8 cellular contexts compared by ENCODE assay signal in genomic region chr7:12212051-12212485, GRCh38. TPM values are rescaled to one million over a fixed set of nuclear protein-coding genes. Genes with fewer than 3 reads are reported as not detected.
A peak's percentile ranks its signal among the peaks of the same experiment; 100 is the strongest.
DNase-seq lines count a peak whose midpoint lies in the region; ATAC-seq and TF ChIP-seq lines count a peak whose summit lies in the region.

No MANE protein-coding gene starts in this region.

- H3K27ac Mint-ChIP-seq in Calu3 (ENCODE audit: unreplicated experiment) = peak overlapping the region; percentile 93
- peak overlapping the region; percentile 99 for H3K27ac Mint-ChIP-seq in activated T-cell treated with anti-CD3 and anti-CD28 coated beads, Interleukin-2, amount 50 U/mL, for 72 hours

- H3K9ac ChIP-seq in Loucy (ENCODE audit: low read depth, low read length, poor library complexity, severe bottlenecking) (peak overlapping the region; percentile 77), iPS-15b (ENCODE audit: low read depth, low read length) (peak overlapping the region; percentile 79)

- ATAC-seq in activated T-cell treated with anti-CD3 and anti-CD28 coated beads, Interleukin-2, amount 50 U/mL, for 72 hours (replicated peaks in 1 of 2) = no peak
- ATAC-seq in HG03039 (IDR thresholded peaks at IDR 0.05; ENCODE audit: unreplicated experiment) (no peak), GM21825 (IDR thresholded peaks at IDR 0.05; ENCODE audit: unreplicated experiment) (no peak)

- DNase-seq in Calu3 (peak; percentile 29), spleen (no peak), GM10248 (ENCODE audit: extremely low spot score) (no peak)
- DNase-seq in activated T-cell treated with anti-CD3 and anti-CD28 coated beads, Interleukin-2, amount 50 U/mL, for 72 hours = no peak

- H3K36me3 ChIP-seq in Loucy (ENCODE audit: insufficient read depth, low read length) = no peaks in the 10 kb centered on the region
- H3K36me3 ChIP-seq in iPS-15b (ENCODE audit: control insufficient read depth, insufficient read depth, low read length) = no peaks in the 10 kb centered on the region
- H3K36me3 ChIP-seq in spleen = peaks cover 0 to 29% (median 10%) of the 10 kb centered on the region in 6 donors

- peak overlapping the region; percentile 85 for H3K4me3 Mint-ChIP-seq in Calu3 (ENCODE audit: low read depth, unreplicated experiment)
- H3K4me3 Mint-ChIP-seq in activated T-cell treated with anti-CD3 and anti-CD28 coated beads, Interleukin-2, amount 50 U/mL, for 72 hours = peak overlapping the region; percentile 98 to 99

- no peaks in the 10 kb centered on the region for H3F3A ChIP-seq in Loucy (ENCODE audit: low read depth)

- TSS peak; percentile 61 for BruUV-seq in Calu3 (replicated peaks; lab: Mats Ljungman, UMichigan)

- H2AFZ ChIP-seq in Loucy (ENCODE audit: low read length) = no peak overlapping the region

- peak overlapping the region; percentile 90 to 98 (median 96) for H3K27ac ChIP-seq in spleen

- peaks cover 28% of the 10 kb centered on the region for H3K36me3 Mint-ChIP-seq in Calu3 (ENCODE audit: insufficient read depth, unreplicated experiment)
- H3K36me3 Mint-ChIP-seq in activated T-cell treated with anti-CD3 and anti-CD28 coated beads, Interleukin-2, amount 50 U/mL, for 72 hours (ENCODE audit: insufficient read depth in 2 of 2) = peaks cover 5 to 15% of the 10 kb centered on the region in 2 donors

- intact Hi-C loops in Calu3 (cut with micrococcal nuclease; ENCODE audit: unreplicated experiment) = loop anchor here (10.0 kb wide), 1 partner anchor 377 kb away; the partner anchor contains the start of gene THSD7A
- intact Hi-C loops in spleen (cut with DNase I; ENCODE audit: low total_unique reads) = no loop called here

- H3K4me2 ChIP-seq in Loucy (ENCODE audit: low read depth, low read length, poor library complexity, severe bottlenecking) = peak overlapping the region; percentile 99

- H3K27me3 ChIP-seq in Loucy (ENCODE audit: insufficient read depth, low read length, poor library complexity, severe bottlenecking) = peaks cover 25% of the 10 kb centered on the region
- H3K27me3 ChIP-seq in iPS-15b (ENCODE audit: control insufficient read depth, insufficient read depth, low read length) = peaks cover 10% of the 10 kb centered on the region
- peaks cover 0 to 8% (median 0%) of the 10 kb centered on the region in 7 donors for H3K27me3 ChIP-seq in spleen (replicated peaks in 1 of 7)

- peaks cover 18% of the 10 kb centered on the region for H4K20me1 ChIP-seq in Loucy (ENCODE audit: insufficient read depth, low read length, poor library complexity, severe bottlenecking)

- peaks cover 31% of the 10 kb centered on the region for H3K4me1 ChIP-seq in Loucy (ENCODE audit: insufficient read depth, low read length, poor library complexity, severe bottlenecking)
- peaks cover 4% of the 10 kb centered on the region for H3K4me1 ChIP-seq in iPS-15b (ENCODE audit: control insufficient read depth, insufficient read depth, low read length)
- H3K4me1 ChIP-seq in spleen = peaks cover 16 to 45% (median 26%) of the 10 kb centered on the region in 6 donors

- WGBS in spleen, 5 donors = 42 to 48% (median 46%) methylated on average over 5 of the region's 5 CpGs

- TF ChIP-seq POLR2A in spleen (IDR thresholded peaks at IDR 0.05) = no peak

- peaks cover 32% of the 10 kb centered on the region for H3K79me2 ChIP-seq in Loucy (ENCODE audit: insufficient read depth, low read length)

- H3K4me3 ChIP-seq in Loucy (ENCODE audit: low read length, poor library complexity, severe bottlenecking) = peak overlapping the region; percentile 85
- peak overlapping the region; percentile 94 for H3K4me3 ChIP-seq in iPS-15b (ENCODE audit: low read depth, low read length)
- H3K4me3 ChIP-seq in spleen = peak overlapping the region; percentile 51 to 82 (median 65)

- POLR2A ChIA-PET in GM10248 (lab: Yijun Ruan, JAX) = no interaction called here

- no peaks in the 10 kb centered on the region for H3K9me2 ChIP-seq in Loucy (replicated peaks; ENCODE audit: low read depth, low read length)

- CTCF ChIA-PET in Calu3 (lab: Charles Lee) (interaction anchor here (0.6 to 1.5 kb wide), 3 partner anchors 18 to 462 kb away, joined by 3 to 6 read pairs (median 4); no protein-coding TSS in a partner anchor), GM10248 (lab: Yijun Ruan, JAX) (interaction anchor here (0.7 to 0.8 kb wide), 2 partner anchors 11 to 46 kb away, joined by 3 read pairs; no protein-coding TSS in a partner anchor)

- TF ChIP-seq CTCF in Calu3 (IDR thresholded peaks at IDR 0.05; ENCODE audit: unreplicated experiment) = no peak
- no peak for TF ChIP-seq CTCF in Loucy (conservative IDR thresholded peaks at IDR 0.05; ENCODE audit: low read length)
- no peak for TF ChIP-seq CTCF in spleen (IDR thresholded peaks at IDR 0.05 in 8 of 11, conservative IDR thresholded peaks at IDR 0.05 in 3 of 11)
- TF ChIP-seq CTCF in GM10248 (IDR thresholded peaks at IDR 0.05; ENCODE audit: control extremely low read depth, extremely low read depth, low read depth, missing control alignments) = no peak

- no peaks in the 10 kb centered on the region for H3K9me3 ChIP-seq in Loucy (ENCODE audit: insufficient read depth, low read depth, low read length)
- H3K9me3 ChIP-seq in iPS-15b (ENCODE audit: control insufficient read depth, insufficient read depth, low read length) = no peaks in the 10 kb centered on the region
- no peaks in the 10 kb centered on the region for H3K9me3 ChIP-seq in spleen

- H3K9me3 Mint-ChIP-seq in Calu3 (ENCODE audit: low read depth, unreplicated experiment) = no peaks in the 10 kb centered on the region
- no peaks in the 10 kb centered on the region for H3K9me3 Mint-ChIP-seq in activated T-cell treated with anti-CD3 and anti-CD28 coated beads, Interleukin-2, amount 50 U/mL, for 72 hours

- peaks cover 23% of the 10 kb centered on the region for H3K4me1 Mint-ChIP-seq in Calu3 (ENCODE audit: low read depth, unreplicated experiment)
- H3K4me1 Mint-ChIP-seq in activated T-cell treated with anti-CD3 and anti-CD28 coated beads, Interleukin-2, amount 50 U/mL, for 72 hours (ENCODE audit: low read depth) = peaks cover 45% of the 10 kb centered on the region

- no peaks in the 10 kb centered on the region for H3K27me3 Mint-ChIP-seq in Calu3 (ENCODE audit: unreplicated experiment)
- no peaks in the 10 kb centered on the region for H3K27me3 Mint-ChIP-seq in activated T-cell treated with anti-CD3 and anti-CD28 coated beads, Interleukin-2, amount 50 U/mL, for 72 hours (ENCODE audit: low read depth)

RNA-seq across cellular contexts. Expression of gene TMEM106B, which starts 1.0 kb away (rescaled TPM):
- total RNA-seq in Calu3 (2022) (76.7 and 81.5 TPM in 2 replicates), spleen (10 to 100 TPM; 25.7 to 58.2 (median 40.0) TPM)
- total RNA-seq in activated T-cell treated with anti-CD3 and anti-CD28 coated beads, Interleukin-2, amount 50 U/mL, for 72 hours = 10 to 100 TPM; 30.5 to 31.6 TPM
- polyA plus RNA-seq in spleen = 1 to 10 TPM; 6.6 to 8.9 (median 7.2) TPM
